Comparison of ENCODE assay signal across 14 cellular contexts in the genomic region with DNA sequence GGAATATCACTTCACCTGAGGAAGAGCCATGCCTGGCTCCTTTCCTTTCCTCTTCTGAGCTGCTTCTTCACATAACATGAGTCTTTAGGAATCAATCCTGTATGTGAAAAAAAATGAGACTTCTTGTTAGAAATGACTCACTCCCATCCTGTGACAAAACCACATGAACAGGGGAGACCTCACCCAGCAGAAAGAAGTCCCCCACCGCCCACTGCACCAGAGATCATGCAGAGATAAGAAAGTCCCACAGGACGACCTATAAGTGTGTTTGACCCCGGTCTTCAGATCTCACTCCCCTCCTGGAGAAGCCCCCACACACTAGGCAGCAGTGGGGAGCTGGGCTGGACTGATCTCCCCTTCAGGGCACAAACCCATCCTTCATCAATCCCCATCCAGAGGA. TPM values are rescaled to one million over a fixed set of nuclear protein-coding genes. Genes with fewer than 3 reads are reported as not detected.
DNase-seq lines count a peak whose midpoint lies in the region; ATAC-seq and TF ChIP-seq lines count a peak whose summit lies in the region.
"Had no signal": no experiment of that assay in that cellular context is flagged by ENCODE, and none has a peak within 500 bp of the region (broad histone marks: within the 10 kb centered on the region; RNA-seq: fewer than 3 reads in every experiment).

No MANE protein-coding gene starts in this region.

- no peak for TF ChIP-seq CTCF in GM10248 (IDR thresholded peaks at IDR 0.05; ENCODE audit: control extremely low read depth, extremely low read depth, low read depth, missing control alignments)

- peak; percentile 67 for ATAC-seq in activated naive CD8-positive, alpha-beta T cell treated with anti-CD3 and anti-CD28 coated beads, Interleukin-2, amount 10 ng/mL, durations not matched to agents 7 days and 5 days (ENCODE audit: low read depth)
- ATAC-seq in HG03442 (IDR thresholded peaks at IDR 0.05; ENCODE audit: unreplicated experiment) (no peak), left colon (no peak), left lobe of liver (no peak)

- peaks cover 30% of the 10 kb centered on the region for H3K9me3 Mint-ChIP-seq in activated CD4-positive, alpha-beta T cell treated with anti-CD3 and anti-CD28 coated beads, Interleukin-2, amount 10 ng/mL, durations not matched to agents 7 days and 5 days
- H3K9me3 Mint-ChIP-seq in activated naive CD8-positive, alpha-beta T cell treated with anti-CD3 and anti-CD28 coated beads, Interleukin-2, amount 10 ng/mL, durations not matched to agents 7 days and 5 days, result peaks cover 23% of the 10 kb centered on the region
- H3K9me3 Mint-ChIP-seq: brain had no signal

- H3K4me3 Mint-ChIP-seq in activated CD4-positive, alpha-beta T cell treated with anti-CD3 and anti-CD28 coated beads, Interleukin-2, amount 10 ng/mL, durations not matched to agents 7 days and 5 days, result no peak overlapping the region
- no peak overlapping the region for H3K4me3 Mint-ChIP-seq in activated naive CD8-positive, alpha-beta T cell treated with anti-CD3 and anti-CD28 coated beads, Interleukin-2, amount 10 ng/mL, durations not matched to agents 7 days and 5 days
- H3K4me3 Mint-ChIP-seq: brain had no signal

- peaks cover 86% of the 10 kb centered on the region for H3K36me3 Mint-ChIP-seq in activated CD4-positive, alpha-beta T cell treated with anti-CD3 and anti-CD28 coated beads, Interleukin-2, amount 10 ng/mL, durations not matched to agents 7 days and 5 days (ENCODE audit: low read depth)
- peaks cover 84% of the 10 kb centered on the region for H3K36me3 Mint-ChIP-seq in activated naive CD8-positive, alpha-beta T cell treated with anti-CD3 and anti-CD28 coated beads, Interleukin-2, amount 10 ng/mL, durations not matched to agents 7 days and 5 days

- DNase-seq in GM10248 (ENCODE audit: extremely low spot score) (peak; percentile 24), Kasumi-1 (lab: John Stamatoyannopoulos, UW) (no peak), left colon (no peak), left lobe of liver (ENCODE audit: low spot score) (no peak)
- DNase-seq in activated CD4-positive, alpha-beta T cell treated with anti-CD3 and anti-CD28 coated beads, Interleukin-2, amount 10 ng/mL, durations not matched to agents 7 days and 5 days, result peak; percentile 18
- peak; percentile 36 for DNase-seq in activated naive CD8-positive, alpha-beta T cell treated with anti-CD3 and anti-CD28 coated beads, Interleukin-2, amount 10 ng/mL, durations not matched to agents 7 days and 5 days
- DNase-seq in stimulated activated CD4-positive, alpha-beta T cell treated with anti-CD3 and anti-CD28 coated beads, Interleukin-4, amount 100 ng/mL, for 1 hour, result peak; percentile 19
- DNase-seq: H7, NCI-H1417, NCI-H774, SJCRH30, substantia nigra had no signal

- peak overlapping the region; percentile 31 for H3K27ac Mint-ChIP-seq in activated CD4-positive, alpha-beta T cell treated with anti-CD3 and anti-CD28 coated beads, Interleukin-2, amount 10 ng/mL, durations not matched to agents 7 days and 5 days
- peak overlapping the region; percentile 67 for H3K27ac Mint-ChIP-seq in activated naive CD8-positive, alpha-beta T cell treated with anti-CD3 and anti-CD28 coated beads, Interleukin-2, amount 10 ng/mL, durations not matched to agents 7 days and 5 days

- no peaks in the 10 kb centered on the region for H3K27me3 Mint-ChIP-seq in activated CD4-positive, alpha-beta T cell treated with anti-CD3 and anti-CD28 coated beads, Interleukin-2, amount 10 ng/mL, durations not matched to agents 7 days and 5 days
- H3K27me3 Mint-ChIP-seq in activated naive CD8-positive, alpha-beta T cell treated with anti-CD3 and anti-CD28 coated beads, Interleukin-2, amount 10 ng/mL, durations not matched to agents 7 days and 5 days, result no peaks in the 10 kb centered on the region

- CTCF ChIA-PET in GM10248 (lab: Yijun Ruan, JAX), result no interaction called here
- CTCF ChIA-PET in activated CD4-positive, alpha-beta T cell treated with anti-CD3 and anti-CD28 coated beads, Interleukin-2, amount 10 ng/mL, durations not matched to agents 7 days and 5 days (lab: Charles Lee), result no interaction called here

- intact Hi-C loops in left colon (cut with DNase I, micrococcal nuclease), result no loop called here

- peaks cover 21% of the 10 kb centered on the region for H3K4me1 Mint-ChIP-seq in activated CD4-positive, alpha-beta T cell treated with anti-CD3 and anti-CD28 coated beads, Interleukin-2, amount 10 ng/mL, durations not matched to agents 7 days and 5 days
- peaks cover 13% of the 10 kb centered on the region for H3K4me1 Mint-ChIP-seq in activated naive CD8-positive, alpha-beta T cell treated with anti-CD3 and anti-CD28 coated beads, Interleukin-2, amount 10 ng/mL, durations not matched to agents 7 days and 5 days
- H3K4me1 Mint-ChIP-seq: brain had no signal

- POLR2A ChIA-PET in GM10248 (lab: Yijun Ruan, JAX), result no interaction called here
- POLR2A ChIA-PET in activated CD4-positive, alpha-beta T cell treated with anti-CD3 and anti-CD28 coated beads, Interleukin-2, amount 10 ng/mL, durations not matched to agents 7 days and 5 days (lab: Charles Lee), result no interaction called here
- POLR2A ChIA-PET in activated naive CD8-positive, alpha-beta T cell treated with anti-CD3 and anti-CD28 coated beads, Interleukin-2, amount 10 ng/mL, durations not matched to agents 7 days and 5 days (lab: Charles Lee), result no interaction called here

RNA-seq across cellular contexts. Expression of gene ZNF600, which starts 7.8 kb away (rescaled TPM):
- 10 to 100 TPM; 17.5 to 20.8 TPM for total RNA-seq in activated CD4-positive, alpha-beta T cell treated with anti-CD3 and anti-CD28 coated beads, Interleukin-2, amount 10 ng/mL, durations not matched to agents 7 days and 5 days
- 10 to 100 TPM; 44.3 to 47.3 TPM for total RNA-seq in activated naive CD8-positive, alpha-beta T cell treated with anti-CD3 and anti-CD28 coated beads, Interleukin-2, amount 10 ng/mL, durations not matched to agents 7 days and 5 days
- total RNA-seq in left colon (10 to 100 TPM; 11.8 to 12.0 TPM), left lobe of liver (3.1 TPM)

RNA-seq across cellular contexts. Expression of gene ZNF28, which starts 42.6 kb away (rescaled TPM):
- total RNA-seq in activated CD4-positive, alpha-beta T cell treated with anti-CD3 and anti-CD28 coated beads, Interleukin-2, amount 10 ng/mL, durations not matched to agents 7 days and 5 days, result 10 to 100 TPM; 23.8 to 24.9 TPM
- 10 to 100 TPM; 24.2 to 27.4 TPM for total RNA-seq in activated naive CD8-positive, alpha-beta T cell treated with anti-CD3 and anti-CD28 coated beads, Interleukin-2, amount 10 ng/mL, durations not matched to agents 7 days and 5 days
- total RNA-seq in left colon, result 10 to 100 TPM; 20.2 to 24.2 TPM
- 1.2 TPM for total RNA-seq in left lobe of liver

RNA-seq across cellular contexts. Expression of gene ZNF611, which starts 44.0 kb away (rescaled TPM):
- total RNA-seq in activated CD4-positive, alpha-beta T cell treated with anti-CD3 and anti-CD28 coated beads, Interleukin-2, amount 10 ng/mL, durations not matched to agents 7 days and 5 days, result 10 to 100 TPM; 30.2 to 34.9 TPM
- total RNA-seq in activated naive CD8-positive, alpha-beta T cell treated with anti-CD3 and anti-CD28 coated beads, Interleukin-2, amount 10 ng/mL, durations not matched to agents 7 days and 5 days, result 10 to 100 TPM; 39.4 to 41.7 TPM
- total RNA-seq in left colon (10 to 100 TPM; 13.1 to 15.6 TPM), left lobe of liver (4.3 TPM)

Comparison
In these comparisons a context has a peak if more than half of its experiments do, and no peak if none do; other contexts are left out.
1. DNase-seq: peak in GM10248 (single experiment), activated CD4-positive, alpha-beta T cell treated with anti-CD3 and anti-CD28 coated beads, Interleukin-2, amount 10 ng/mL, durations not matched to agents 7 days and 5 days (single experiment), activated naive CD8-positive, alpha-beta T cell treated with anti-CD3 and anti-CD28 coated beads, Interleukin-2, amount 10 ng/mL, durations not matched to agents 7 days and 5 days (single experiment) and stimulated activated CD4-positive, alpha-beta T cell treated with anti-CD3 and anti-CD28 coated beads, Interleukin-4, amount 100 ng/mL, for 1 hour (single experiment); none in Kasumi-1 (0 of 2), left colon (0 of 2) and left lobe of liver (single experiment).